ENCODE assay signal across 30 cellular contexts in genomic region chr6:83735461-83735860, GRCh38. TPM values are rescaled to one million over a fixed set of nuclear protein-coding genes. Genes with fewer than 3 reads are reported as not detected.
"Had no signal": no experiment of that assay in that cellular context is flagged by ENCODE, and none has a peak within 500 bp of the region (broad histone marks: within the 10 kb centered on the region; RNA-seq: fewer than 3 reads in every experiment).

No MANE protein-coding gene starts in this region.

- DNase-seq: dermis blood vessel endothelial cell; effector memory CD8-positive, alpha-beta T cell; erythroblast; esophagus squamous epithelium; foreskin fibroblast; gastrocnemius medialis; heart left ventricle; kidney; naive thymus-derived CD4-positive, alpha-beta T cell; nucleus accumbens; posterior cingulate gyrus; psoas muscle; right cardiac atrium; sigmoid colon; spleen; stimulated activated CD4-positive, alpha-beta T cell treated with anti-CD3 and anti-CD28 coated beads, Interleukin-4, amount 100 ng/mL, for 4 hours; stimulated activated naive CD8-positive, alpha-beta T cell treated with anti-CD3 and anti-CD28 coated beads, Interleukin-15, Interleukin-2, amounts not matched to agents 100 U/mL and 50 U/mL, for 24 hours; substantia nigra; transverse colon; upper lobe of right lung; uterus had no signal

- H3K79me2 ChIP-seq: hepatocyte had no signal

- H3K27me3 ChIP-seq: esophagus squamous epithelium, gastrocnemius medialis, heart left ventricle, hepatocyte, sigmoid colon, spleen, transverse colon, upper lobe of right lung, uterus had no signal

- H3K9me3 ChIP-seq: esophagus squamous epithelium, gastrocnemius medialis, psoas muscle, sigmoid colon, thoracic aorta, transverse colon, upper lobe of right lung, uterus had no signal

- FAIRE-seq: kidney had no signal

- H2AFZ ChIP-seq: hepatocyte had no signal

- H3K4me3 ChIP-seq: coronary artery, esophagus squamous epithelium, gastrocnemius medialis, heart left ventricle, hepatocyte, lung, psoas muscle, sigmoid colon, skin epidermis, spleen, thoracic aorta, transverse colon, upper lobe of right lung, uterus had no signal

- H3K36me3 ChIP-seq: esophagus squamous epithelium, gastrocnemius medialis, heart left ventricle, sigmoid colon, spleen, thoracic aorta, transverse colon, upper lobe of right lung, uterus had no signal

- H3K4me1 ChIP-seq: esophagus squamous epithelium, gastrocnemius medialis, heart left ventricle, psoas muscle, sigmoid colon, spleen, transverse colon, upper lobe of right lung, uterus had no signal

- ATAC-seq: effector memory CD8-positive, alpha-beta T cell; gastrocnemius medialis; heart left ventricle; left lobe of liver; naive thymus-derived CD4-positive, alpha-beta T cell; psoas muscle; right cardiac atrium; stimulated activated memory B cell treated with anti-CD40 and anti-IgM and Interleukin-4, amounts not matched to agents 10 μg/mL and 1 μg/mL and 100 μg/mL, for 72 hours; stimulated activated naive CD8-positive, alpha-beta T cell treated with anti-CD3 and anti-CD28 coated beads, Interleukin-15, Interleukin-2, amounts not matched to agents 100 U/mL and 50 U/mL, for 24 hours; upper lobe of right lung had no signal

- H3K27ac ChIP-seq: coronary artery, esophagus squamous epithelium, gastrocnemius medialis, heart left ventricle, hepatocyte, psoas muscle, sigmoid colon, skin epidermis, spleen, thoracic aorta, transverse colon, upper lobe of right lung, uterus had no signal

- H3K4me2 ChIP-seq: hepatocyte had no signal

RNA-seq across cellular contexts. Expression of gene SNAP91, which starts 26.6 kb away (rescaled TPM):
- total RNA-seq: esophagus squamous epithelium; left lobe of liver; liver; mononuclear cell; naive thymus-derived CD4-positive, alpha-beta T cell; upper lobe of right lung had no signal
- polyA plus RNA-seq: liver; naive thymus-derived CD4-positive, alpha-beta T cell had no signal
